ENCODE assay signal across 4 cellular contexts in the genomic region with DNA sequence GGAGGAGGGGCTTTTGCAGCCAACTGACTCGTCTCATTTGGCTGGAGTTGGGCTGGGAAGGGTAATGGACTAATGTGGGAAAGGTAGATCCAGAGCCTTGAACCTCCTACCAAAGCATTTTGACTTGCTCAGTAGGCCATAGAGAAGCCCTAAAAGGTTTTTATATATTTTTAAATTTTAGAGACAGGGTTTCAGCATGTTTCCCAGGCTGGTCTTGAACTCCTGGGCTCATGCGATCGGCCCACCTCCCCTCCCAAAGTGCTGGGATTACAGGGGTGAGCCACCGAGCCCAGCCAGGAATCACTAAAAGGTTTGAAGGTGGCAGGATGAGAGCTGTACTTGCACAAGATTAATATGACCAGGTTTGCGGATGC.
TF ChIP-seq lines count a peak whose summit lies in the region.

No MANE protein-coding gene starts in this region.

TF ChIP-seq in SK-N-SH, 30 proteins besides CTCF, POLR2A, EP300 and RAD21:
- TF ChIP-seq RXRA (IDR thresholded peaks at IDR 0.05; ENCODE audit: borderline replicate concordance, low read depth) (no peak), SIN3A (IDR thresholded peaks at IDR 0.05; ENCODE audit: borderline replicate concordance, low read depth, low read length) (no peak), MXI1 (IDR thresholded peaks at IDR 0.05; ENCODE audit: low read depth, low read length) (no peak), NRF1 (IDR thresholded peaks at IDR 0.05; ENCODE audit: low read depth, low read length) (no peak), SMC3 (IDR thresholded peaks at IDR 0.05; ENCODE audit: low read depth, low read length) (no peak), JUND (IDR thresholded peaks at IDR 0.05) (no peak), CHD2 (IDR thresholded peaks at IDR 0.05; ENCODE audit: low read length, partially characterized antibody) (no peak)
- TF ChIP-seq, protein P1, sequence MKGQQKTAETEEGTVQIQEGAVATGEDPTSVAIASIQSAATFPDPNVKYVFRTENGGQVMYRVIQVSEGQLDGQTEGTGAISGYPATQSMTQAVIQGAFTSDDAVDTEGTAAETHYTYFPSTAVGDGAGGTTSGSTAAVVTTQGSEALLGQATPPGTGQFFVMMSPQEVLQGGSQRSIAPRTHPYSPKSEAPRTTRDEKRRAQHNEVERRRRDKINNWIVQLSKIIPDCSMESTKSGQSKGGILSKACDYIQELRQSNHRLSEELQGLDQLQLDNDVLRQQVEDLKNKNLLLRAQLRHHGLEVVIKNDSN (IDR thresholded peaks at IDR 0.05; ENCODE audit: borderline replicate concordance, low read depth) = no peak
- TF ChIP-seq, protein P2, sequence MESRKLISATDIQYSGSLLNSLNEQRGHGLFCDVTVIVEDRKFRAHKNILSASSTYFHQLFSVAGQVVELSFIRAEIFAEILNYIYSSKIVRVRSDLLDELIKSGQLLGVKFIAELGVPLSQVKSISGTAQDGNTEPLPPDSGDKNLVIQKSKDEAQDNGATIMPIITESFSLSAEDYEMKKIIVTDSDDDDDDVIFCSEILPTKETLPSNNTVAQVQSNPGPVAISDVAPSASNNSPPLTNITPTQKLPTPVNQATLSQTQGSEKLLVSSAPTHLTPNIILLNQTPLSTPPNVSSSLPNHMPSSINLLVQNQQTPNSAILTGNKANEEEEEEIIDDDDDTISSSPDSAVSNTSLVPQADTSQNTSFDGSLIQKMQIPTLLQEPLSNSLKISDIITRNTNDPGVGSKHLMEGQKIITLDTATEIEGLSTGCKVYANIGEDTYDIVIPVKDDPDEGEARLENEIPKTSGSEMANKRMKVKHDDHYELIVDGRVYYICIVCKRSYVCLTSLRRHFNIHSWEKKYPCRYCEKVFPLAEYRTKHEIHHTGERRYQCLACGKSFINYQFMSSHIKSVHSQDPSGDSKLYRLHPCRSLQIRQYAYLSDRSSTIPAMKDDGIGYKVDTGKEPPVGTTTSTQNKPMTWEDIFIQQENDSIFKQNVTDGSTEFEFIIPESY (IDR thresholded peaks at IDR 0.05; ENCODE audit: borderline replicate concordance, low read depth) = no peak

TF ChIP-seq in SK-N-SH treated with all-trans-retinoic acid at 6 μM for 48 hours, 23 proteins besides CTCF, POLR2A, EP300 and RAD21 (continues in another document):
- TF ChIP-seq TOX (CRISPR knock-in tag; IDR thresholded peaks at IDR 0.05; ENCODE audit: borderline replicate concordance) = no peak
- no peak for TF ChIP-seq BACH2 (CRISPR knock-in tag; IDR thresholded peaks at IDR 0.05; ENCODE audit: borderline replicate concordance)
- no peak for TF ChIP-seq ISL1 (CRISPR knock-in tag; IDR thresholded peaks at IDR 0.05)
- TF ChIP-seq, protein P3, sequence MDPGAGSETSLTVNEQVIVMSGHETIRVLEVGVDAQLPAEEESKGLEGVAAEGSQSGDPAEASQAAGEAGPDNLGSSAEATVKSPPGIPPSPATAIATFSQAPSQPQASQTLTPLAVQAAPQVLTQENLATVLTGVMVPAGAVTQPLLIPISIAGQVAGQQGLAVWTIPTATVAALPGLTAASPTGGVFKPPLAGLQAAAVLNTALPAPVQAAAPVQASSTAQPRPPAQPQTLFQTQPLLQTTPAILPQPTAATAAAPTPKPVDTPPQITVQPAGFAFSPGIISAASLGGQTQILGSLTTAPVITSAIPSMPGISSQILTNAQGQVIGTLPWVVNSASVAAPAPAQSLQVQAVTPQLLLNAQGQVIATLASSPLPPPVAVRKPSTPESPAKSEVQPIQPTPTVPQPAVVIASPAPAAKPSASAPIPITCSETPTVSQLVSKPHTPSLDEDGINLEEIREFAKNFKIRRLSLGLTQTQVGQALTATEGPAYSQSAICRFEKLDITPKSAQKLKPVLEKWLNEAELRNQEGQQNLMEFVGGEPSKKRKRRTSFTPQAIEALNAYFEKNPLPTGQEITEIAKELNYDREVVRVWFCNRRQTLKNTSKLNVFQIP (CRISPR knock-in tag; IDR thresholded peaks at IDR 0.05; ENCODE audit: borderline replicate concordance, low read depth) = no peak
- no peak for TF ChIP-seq GLIS3 (CRISPR knock-in tag; IDR thresholded peaks at IDR 0.05)
- no peak for TF ChIP-seq SNAI2 (CRISPR knock-in tag; IDR thresholded peaks at IDR 0.05)
- TF ChIP-seq, protein P4, sequence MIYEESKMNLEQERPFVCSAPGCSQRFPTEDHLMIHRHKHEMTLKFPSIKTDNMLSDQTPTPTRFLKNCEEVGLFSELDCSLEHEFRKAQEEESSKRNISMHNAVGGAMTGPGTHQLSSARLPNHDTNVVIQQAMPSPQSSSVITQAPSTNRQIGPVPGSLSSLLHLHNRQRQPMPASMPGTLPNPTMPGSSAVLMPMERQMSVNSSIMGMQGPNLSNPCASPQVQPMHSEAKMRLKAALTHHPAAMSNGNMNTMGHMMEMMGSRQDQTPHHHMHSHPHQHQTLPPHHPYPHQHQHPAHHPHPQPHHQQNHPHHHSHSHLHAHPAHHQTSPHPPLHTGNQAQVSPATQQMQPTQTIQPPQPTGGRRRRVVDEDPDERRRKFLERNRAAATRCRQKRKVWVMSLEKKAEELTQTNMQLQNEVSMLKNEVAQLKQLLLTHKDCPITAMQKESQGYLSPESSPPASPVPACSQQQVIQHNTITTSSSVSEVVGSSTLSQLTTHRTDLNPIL (CRISPR knock-in tag; IDR thresholded peaks at IDR 0.05; ENCODE audit: low read depth) = no peak
- TF ChIP-seq, protein P5, sequence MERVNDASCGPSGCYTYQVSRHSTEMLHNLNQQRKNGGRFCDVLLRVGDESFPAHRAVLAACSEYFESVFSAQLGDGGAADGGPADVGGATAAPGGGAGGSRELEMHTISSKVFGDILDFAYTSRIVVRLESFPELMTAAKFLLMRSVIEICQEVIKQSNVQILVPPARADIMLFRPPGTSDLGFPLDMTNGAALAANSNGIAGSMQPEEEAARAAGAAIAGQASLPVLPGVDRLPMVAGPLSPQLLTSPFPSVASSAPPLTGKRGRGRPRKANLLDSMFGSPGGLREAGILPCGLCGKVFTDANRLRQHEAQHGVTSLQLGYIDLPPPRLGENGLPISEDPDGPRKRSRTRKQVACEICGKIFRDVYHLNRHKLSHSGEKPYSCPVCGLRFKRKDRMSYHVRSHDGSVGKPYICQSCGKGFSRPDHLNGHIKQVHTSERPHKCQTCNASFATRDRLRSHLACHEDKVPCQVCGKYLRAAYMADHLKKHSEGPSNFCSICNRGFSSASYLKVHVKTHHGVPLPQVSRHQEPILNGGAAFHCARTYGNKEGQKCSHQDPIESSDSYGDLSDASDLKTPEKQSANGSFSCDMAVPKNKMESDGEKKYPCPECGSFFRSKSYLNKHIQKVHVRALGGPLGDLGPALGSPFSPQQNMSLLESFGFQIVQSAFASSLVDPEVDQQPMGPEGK (CRISPR knock-in tag; IDR thresholded peaks at IDR 0.05; ENCODE audit: borderline replicate concordance) = no peak
- TF ChIP-seq RARB (CRISPR knock-in tag; IDR thresholded peaks at IDR 0.05) = no peak
- no peak for TF ChIP-seq ZFP30 (CRISPR knock-in tag; IDR thresholded peaks at IDR 0.05)
- TF ChIP-seq ARNTL (CRISPR knock-in tag; IDR thresholded peaks at IDR 0.05; ENCODE audit: borderline replicate concordance, low read depth) = no peak

TF ChIP-seq in IMR-90, 13 proteins besides CTCF, POLR2A, EP300 and RAD21:
- TF ChIP-seq, protein P6, sequence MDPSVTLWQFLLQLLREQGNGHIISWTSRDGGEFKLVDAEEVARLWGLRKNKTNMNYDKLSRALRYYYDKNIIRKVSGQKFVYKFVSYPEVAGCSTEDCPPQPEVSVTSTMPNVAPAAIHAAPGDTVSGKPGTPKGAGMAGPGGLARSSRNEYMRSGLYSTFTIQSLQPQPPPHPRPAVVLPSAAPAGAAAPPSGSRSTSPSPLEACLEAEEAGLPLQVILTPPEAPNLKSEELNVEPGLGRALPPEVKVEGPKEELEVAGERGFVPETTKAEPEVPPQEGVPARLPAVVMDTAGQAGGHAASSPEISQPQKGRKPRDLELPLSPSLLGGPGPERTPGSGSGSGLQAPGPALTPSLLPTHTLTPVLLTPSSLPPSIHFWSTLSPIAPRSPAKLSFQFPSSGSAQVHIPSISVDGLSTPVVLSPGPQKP (IDR thresholded peaks at IDR 0.05; ENCODE audit: borderline replicate concordance, low read depth, low read length) = no peak
- TF ChIP-seq RFX5 (IDR thresholded peaks at IDR 0.05; ENCODE audit: low read depth, low read length) = no peak

TF ChIP-seq in GM12878, 131 proteins besides CTCF, POLR2A, EP300 and RAD21:
- no peak for TF ChIP-seq KAT2A (conservative IDR thresholded peaks at IDR 0.05; ENCODE audit: control insufficient read depth, low read depth, low read length)
- TF ChIP-seq NRF1 (conservative IDR thresholded peaks at IDR 0.05; ENCODE audit: low read depth, low read length) = no peak
- TF ChIP-seq, protein P7, sequence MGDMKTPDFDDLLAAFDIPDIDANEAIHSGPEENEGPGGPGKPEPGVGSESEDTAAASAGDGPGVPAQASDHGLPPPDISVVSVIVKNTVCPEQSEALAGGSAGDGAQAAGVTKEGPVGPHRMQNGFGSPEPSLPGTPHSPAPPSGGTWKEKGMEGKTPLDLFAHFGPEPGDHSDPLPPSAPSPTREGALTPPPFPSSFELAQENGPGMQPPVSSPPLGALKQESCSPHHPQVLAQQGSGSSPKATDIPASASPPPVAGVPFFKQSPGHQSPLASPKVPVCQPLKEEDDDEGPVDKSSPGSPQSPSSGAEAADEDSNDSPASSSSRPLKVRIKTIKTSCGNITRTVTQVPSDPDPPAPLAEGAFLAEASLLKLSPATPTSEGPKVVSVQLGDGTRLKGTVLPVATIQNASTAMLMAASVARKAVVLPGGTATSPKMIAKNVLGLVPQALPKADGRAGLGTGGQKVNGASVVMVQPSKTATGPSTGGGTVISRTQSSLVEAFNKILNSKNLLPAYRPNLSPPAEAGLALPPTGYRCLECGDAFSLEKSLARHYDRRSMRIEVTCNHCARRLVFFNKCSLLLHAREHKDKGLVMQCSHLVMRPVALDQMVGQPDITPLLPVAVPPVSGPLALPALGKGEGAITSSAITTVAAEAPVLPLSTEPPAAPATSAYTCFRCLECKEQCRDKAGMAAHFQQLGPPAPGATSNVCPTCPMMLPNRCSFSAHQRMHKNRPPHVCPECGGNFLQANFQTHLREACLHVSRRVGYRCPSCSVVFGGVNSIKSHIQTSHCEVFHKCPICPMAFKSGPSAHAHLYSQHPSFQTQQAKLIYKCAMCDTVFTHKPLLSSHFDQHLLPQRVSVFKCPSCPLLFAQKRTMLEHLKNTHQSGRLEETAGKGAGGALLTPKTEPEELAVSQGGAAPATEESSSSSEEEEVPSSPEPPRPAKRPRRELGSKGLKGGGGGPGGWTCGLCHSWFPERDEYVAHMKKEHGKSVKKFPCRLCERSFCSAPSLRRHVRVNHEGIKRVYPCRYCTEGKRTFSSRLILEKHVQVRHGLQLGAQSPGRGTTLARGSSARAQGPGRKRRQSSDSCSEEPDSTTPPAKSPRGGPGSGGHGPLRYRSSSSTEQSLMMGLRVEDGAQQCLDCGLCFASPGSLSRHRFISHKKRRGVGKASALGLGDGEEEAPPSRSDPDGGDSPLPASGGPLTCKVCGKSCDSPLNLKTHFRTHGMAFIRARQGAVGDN (IDR thresholded peaks at IDR 0.05) = no peak
- no peak for TF ChIP-seq ZNF217 (IDR thresholded peaks at IDR 0.05)
- TF ChIP-seq, protein P8, sequence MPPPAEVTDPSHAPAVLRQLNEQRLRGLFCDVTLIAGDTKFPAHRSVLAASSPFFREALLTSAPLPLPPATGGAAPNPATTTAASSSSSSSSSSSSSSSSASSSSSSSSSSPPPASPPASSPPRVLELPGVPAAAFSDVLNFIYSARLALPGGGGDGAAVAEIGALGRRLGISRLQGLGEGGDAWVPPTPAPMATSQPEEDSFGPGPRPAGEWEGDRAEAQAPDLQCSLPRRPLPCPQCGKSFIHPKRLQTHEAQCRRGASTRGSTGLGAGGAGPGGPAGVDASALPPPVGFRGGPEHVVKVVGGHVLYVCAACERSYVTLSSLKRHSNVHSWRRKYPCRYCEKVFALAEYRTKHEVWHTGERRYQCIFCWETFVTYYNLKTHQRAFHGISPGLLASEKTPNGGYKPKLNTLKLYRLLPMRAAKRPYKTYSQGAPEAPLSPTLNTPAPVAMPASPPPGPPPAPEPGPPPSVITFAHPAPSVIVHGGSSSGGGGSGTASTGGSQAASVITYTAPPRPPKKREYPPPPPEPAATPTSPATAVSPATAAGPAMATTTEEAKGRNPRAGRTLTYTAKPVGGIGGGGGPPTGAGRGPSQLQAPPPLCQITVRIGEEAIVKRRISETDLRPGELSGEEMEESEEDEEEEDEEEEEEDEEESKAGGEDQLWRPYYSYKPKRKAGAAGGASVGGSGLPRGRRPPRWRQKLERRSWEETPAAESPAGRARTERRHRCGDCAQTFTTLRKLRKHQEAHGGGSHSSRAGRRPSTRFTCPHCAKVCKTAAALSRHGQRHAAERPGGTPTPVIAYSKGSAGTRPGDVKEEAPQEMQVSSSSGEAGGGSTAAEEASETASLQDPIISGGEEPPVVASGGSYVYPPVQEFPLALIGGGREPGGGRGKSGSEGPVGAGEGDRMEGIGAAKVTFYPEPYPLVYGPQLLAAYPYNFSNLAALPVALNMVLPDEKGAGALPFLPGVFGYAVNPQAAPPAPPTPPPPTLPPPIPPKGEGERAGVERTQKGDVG (CRISPR knock-in tag; IDR thresholded peaks at IDR 0.05) = no peak
TF ChIP-seq in GM12878: peak in this region for 0.
